10 cellular contexts compared by ENCODE assay signal in genomic region chr3:129611812-129612349, GRCh38. TPM values are rescaled to one million over a fixed set of nuclear protein-coding genes. Genes with fewer than 3 reads are reported as not detected.
DNase-seq lines count a peak whose midpoint lies in the region; ATAC-seq and TF ChIP-seq lines count a peak whose summit lies in the region.
"Had no signal": no experiment of that assay in that cellular context is flagged by ENCODE, and none has a peak within 500 bp of the region (broad histone marks: within the 10 kb centered on the region; RNA-seq: fewer than 3 reads in every experiment).

No MANE protein-coding gene starts in this region.

- no peak for DNase-seq in body of pancreas
- DNase-seq in kidney glomerular epithelial cell (lab: John Stamatoyannopoulos, UW) = peak; percentile 60
- DNase-seq in stomach = no peak
- DNase-seq in HUDEP-2 (lab: John Stamatoyannopoulos, UW; ENCODE audit: unreplicated experiment in 76 of 76) = no peak
- no peak for DNase-seq in activated CD4-positive, alpha-beta T cell treated with anti-CD3 and anti-CD28 coated beads, Interleukin-2, amount 50 U/mL, for 48 hours
- no peak for DNase-seq in NCI-H1417 (lab: John Stamatoyannopoulos, UW)
- no peak for DNase-seq in SK-N-DZ (ENCODE audit: low spot score)
- DNase-seq: NCI-H1092 had no signal

- TF ChIP-seq EP300 in stomach (IDR thresholded peaks at IDR 0.05) = no peak

- peak; percentile 7 for ATAC-seq in body of pancreas

- no peaks in the 10 kb centered on the region for H3K27me3 ChIP-seq in body of pancreas
- H3K27me3 ChIP-seq in stomach = no peaks in the 10 kb centered on the region

- H3K4me3 ChIP-seq in body of pancreas (no peak overlapping the region), stomach (no peak overlapping the region)

- TF ChIP-seq CTCF in body of pancreas (IDR thresholded peaks at IDR 0.05) = no peak
- no peak for TF ChIP-seq CTCF in stomach (IDR thresholded peaks at IDR 0.05)

- intact Hi-C loops in body of pancreas (cut with DNase I) = loop anchor here (10.0 kb wide), 1 partner anchor 127 kb away; no protein-coding TSS in a partner anchor
- intact Hi-C loops in stomach (cut with DNase I; ENCODE audit: low total_unique reads) = no loop called here

- WGBS in body of pancreas, 2 donors = 60 to 65% methylated on average over 4 to 22 of the region's 22 CpGs
- WGBS in stomach, 5 donors = 40 to 60% (median 49%) methylated on average over 14 to 22 of the region's 22 CpGs

- H3K9ac ChIP-seq in ES-I3 (ENCODE audit: low read depth, low read length) = 0 out of 2 replicates have a peak overlapping the region, but pooled peaks have one; percentile 12

- TF ChIP-seq POLR2A in body of pancreas (IDR thresholded peaks at IDR 0.05) = no peak
- TF ChIP-seq POLR2A in stomach (IDR thresholded peaks at IDR 0.05) = no peak

- peaks cover 32% of the 10 kb centered on the region for H3K4me1 ChIP-seq in ES-I3 (ENCODE audit: insufficient read depth, low read length)
- peaks cover 21% of the 10 kb centered on the region for H3K4me1 ChIP-seq in body of pancreas
- H3K4me1 ChIP-seq in stomach = peaks cover 60 to 86% (median 67%) of the 10 kb centered on the region in 4 donors

- H3K27ac ChIP-seq in body of pancreas (peak overlapping the region in 1 of 4 donors; percentile 35), stomach (peak overlapping the region; percentile 9 to 65 (median 24))
- H3K27ac ChIP-seq: RWPE1 had no signal

- H3K9me3 ChIP-seq in ES-I3 (ENCODE audit: control insufficient read depth, insufficient read depth, low read length) = no peaks in the 10 kb centered on the region
- no peaks in the 10 kb centered on the region for H3K9me3 ChIP-seq in body of pancreas
- no peaks in the 10 kb centered on the region for H3K9me3 ChIP-seq in stomach

- no peaks in the 10 kb centered on the region for H3K36me3 ChIP-seq in ES-I3 (ENCODE audit: insufficient read depth, low read length)
- no peaks in the 10 kb centered on the region for H3K36me3 ChIP-seq in body of pancreas (replicated peaks in 1 of 2; ENCODE audit: insufficient read depth in 1 of 2, low read depth in 2 of 2)
- H3K36me3 ChIP-seq in stomach = no peaks in the 10 kb centered on the region

RNA-seq across cellular contexts. Expression of gene PLXND1, which starts 5.4 kb away (rescaled TPM):
- total RNA-seq in body of pancreas (100 to 1,000 TPM in 1 of 2 donors, 10 to 100 TPM in 1; 47.7 to 135 TPM), stomach (100 to 1,000 TPM in 2 of 5 donors, 10 to 100 TPM in 3; 53.1 to 251 (median 65.2) TPM)
- polyA plus RNA-seq in stomach = 10 to 100 TPM; 22.6 to 44.7 (median 32.0) TPM
- polyA plus RNA-seq in SK-N-DZ (2014; cell fraction: cytosol; rRNA removed) = 31.9 and 32.6 TPM in 2 replicates
- polyA plus RNA-seq in SK-N-DZ (2014; cell fraction: nucleus; rRNA removed) = 44.3 and 89.8 TPM in 2 replicates
